ENCODE assay signal across 8 cellular contexts in the genomic region with DNA sequence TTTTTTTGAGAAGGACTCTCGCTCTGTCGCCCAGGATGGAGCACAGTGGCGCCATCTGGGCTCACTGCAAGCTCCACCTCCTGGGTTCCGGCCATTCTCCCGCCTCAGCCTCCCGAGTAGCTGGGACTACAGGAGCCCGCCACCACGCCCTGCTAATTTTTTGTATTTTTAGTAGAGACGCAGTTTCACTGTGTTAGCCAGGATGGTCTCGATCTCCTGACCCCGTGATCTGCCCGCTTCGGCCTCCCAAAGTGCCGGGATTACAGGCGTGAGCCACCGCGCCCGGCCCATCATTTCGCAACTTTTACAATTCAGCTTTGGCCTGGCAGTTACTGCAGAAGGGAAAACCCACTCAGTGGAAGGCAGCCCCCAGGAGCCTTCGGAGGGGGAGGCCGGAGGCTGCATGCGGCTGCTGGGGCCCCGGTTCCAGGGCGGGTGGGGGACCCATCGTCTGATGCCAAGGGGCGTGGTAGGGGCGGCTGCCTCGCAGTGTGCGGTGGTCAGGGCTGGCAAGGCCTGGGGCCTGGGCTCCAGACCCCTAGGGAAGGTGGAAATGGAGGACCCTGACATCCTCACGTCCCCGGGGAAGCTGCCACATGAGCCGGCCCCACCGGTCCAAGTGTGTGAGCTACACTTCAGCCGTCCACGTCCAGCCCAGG. TPM values are rescaled to one million over a fixed set of nuclear protein-coding genes. Genes with fewer than 3 reads are reported as not detected.
DNase-seq lines count a peak whose midpoint lies in the region; ATAC-seq and TF ChIP-seq lines count a peak whose summit lies in the region.
"Not testable (repeated sequence)": the region's sequence is repeated elsewhere in the genome, so short reads cannot be mapped to it uniquely, and the experiment has no call there.

No MANE protein-coding gene starts in this region.

- not testable (repeated sequence) for H3K9me3 ChIP-seq in cardiac muscle cell (ENCODE audit: low read depth); mucosa of stomach (ENCODE audit: control insufficient read depth, low read length); smooth muscle cell (replicated peaks; ENCODE audit: low read depth)

- peak in 1 of 2 experiments; percentile 37; a peak in 2 of 4 replicates for TF ChIP-seq CTCF in GM23338 (conservative IDR thresholded peaks at IDR 0.05; ENCODE audit: low read depth in 2 of 2)
- not testable (repeated sequence) for TF ChIP-seq CTCF in cardiac fibroblast (IDR thresholded peaks at IDR 0.05; ENCODE audit: low read depth, low read length); cardiac muscle cell (IDR thresholded peaks at IDR 0.05; ENCODE audit: low read depth, low read length); smooth muscle cell (IDR thresholded peaks at IDR 0.05; ENCODE audit: borderline replicate concordance, insufficient read depth, poor library complexity, severe bottlenecking)

- peaks cover 15% of the 10 kb centered on the region for H3K36me3 ChIP-seq in GM23338 (ENCODE audit: insufficient read depth)
- not testable (repeated sequence) for H3K36me3 ChIP-seq in cardiac muscle cell; mucosa of stomach (ENCODE audit: control insufficient read depth, insufficient read depth, low read length); smooth muscle cell (ENCODE audit: low read depth)

- H3K36me3 Mint-ChIP-seq in GM23338 (ENCODE audit: low read depth), result peaks cover 30% of the 10 kb centered on the region

- H3K4me1 Mint-ChIP-seq in GM23338, result peaks cover 11% of the 10 kb centered on the region; the same call in 2 of the 3 replicates

- peak overlapping the region; percentile 80 for H3K4me3 Mint-ChIP-seq in GM23338

- peaks cover 33% of the 10 kb centered on the region for H3K27me3 Mint-ChIP-seq in GM23338 (ENCODE audit: insufficient read depth, low read depth, poor library complexity)

- not testable (repeated sequence) for H4K20me1 ChIP-seq in GM23338 (replicated peaks; ENCODE audit: insufficient read depth); smooth muscle cell (ENCODE audit: low read depth)

- H3K9me2 ChIP-seq in GM23338 (ENCODE audit: insufficient read depth), result not testable (repeated sequence)

- not testable (repeated sequence) for H3K9ac ChIP-seq in mucosa of stomach (ENCODE audit: low read length); smooth muscle cell (ENCODE audit: low read depth)

- H3K4me2 ChIP-seq in GM23338 (peak overlapping the region; percentile 99), smooth muscle cell (peak overlapping the region; percentile 93)

- WGBS in smooth muscle cell (ENCODE audit: low lambda C conversion rate), result 68% methylated on average over 28 of the region's 35 CpGs

- peaks cover 31% of the 10 kb centered on the region for H3F3A ChIP-seq in GM23338 (replicated peaks; ENCODE audit: low read depth)
- not testable (repeated sequence) for H3F3A ChIP-seq in smooth muscle cell (ENCODE audit: low read depth)

- ATAC-seq in GM23338, result peak; percentile 5; the same call in 2 of the 3 replicates

- H3K4me1 ChIP-seq in GM23338 (ENCODE audit: insufficient read depth); cardiac muscle cell (ENCODE audit: low read depth): not testable (repeated sequence)
- H3K4me1 ChIP-seq in mucosa of stomach (ENCODE audit: control insufficient read depth, insufficient read depth, low read length) (peaks cover 32% of the 10 kb centered on the region), smooth muscle cell (ENCODE audit: low read depth) (peaks cover 10% of the 10 kb centered on the region)

- in situ Hi-C loops in ACHN (cut with HindIII; ENCODE audit: low pct_ligation_motif_present, low pct_unique_long_range_greater_than_20kb, low sequenced_read_pairs), result not testable (repeated sequence)

- H3K4me3 ChIP-seq in GM23338 (peak overlapping the region; percentile 93), cardiac fibroblast (replicated peaks in 1 of 2; ENCODE audit: low read depth in 2 of 2, low read length in 2 of 2) (peak overlapping the region; percentile 50 to 77), cardiac muscle cell (peak overlapping the region; percentile 67), mucosa of stomach (ENCODE audit: low read length) (peak overlapping the region; percentile 8), smooth muscle cell (peak overlapping the region; percentile 65)

- not testable (repeated sequence) for H2AFZ ChIP-seq in GM23338; smooth muscle cell (ENCODE audit: low read depth)

- H3K27me3 ChIP-seq in GM23338 (ENCODE audit: insufficient read depth); cardiac muscle cell; mucosa of stomach (ENCODE audit: control insufficient read depth, insufficient read depth, low read length); smooth muscle cell (ENCODE audit: low read depth): not testable (repeated sequence)

- H3K27ac ChIP-seq in GM23338 (ENCODE audit: low read depth), result peak overlapping the region; percentile 98; the same call in 1 of the 2 replicates
- H3K27ac ChIP-seq in cardiac muscle cell, result peak overlapping the region; percentile 84
- H3K27ac ChIP-seq in smooth muscle cell (ENCODE audit: low read depth), result peak overlapping the region; percentile 51

- peak overlapping the region; percentile 86; the same call in 1 of the 2 replicates for H3K27ac Mint-ChIP-seq in GM23338

- H3K79me2 ChIP-seq in GM23338 (replicated peaks; ENCODE audit: insufficient read depth), result peaks cover 13% of the 10 kb centered on the region
- not testable (repeated sequence) for H3K79me2 ChIP-seq in smooth muscle cell (ENCODE audit: low read depth)

- H3K9me3 Mint-ChIP-seq in GM23338, result not testable (repeated sequence)

- peak; percentile 38 for DNase-seq in ACHN
- peak; percentile 69 for DNase-seq in GM23338 (ENCODE audit: low spot score)
- DNase-seq in NCI-H146 (lab: John Stamatoyannopoulos, UW), result peak; percentile 40
- peak; percentile 47 to 61 for DNase-seq in activated CD4-positive, alpha-beta T cell treated with anti-CD3 and anti-CD28 coated beads, Interleukin-2, amount 50 U/mL, for 48 hours
- peak in 1 of 2 donors; percentile 64 for DNase-seq in cardiac fibroblast (ENCODE audit: low read depth in 2 of 2)
- DNase-seq in cardiac muscle cell (ENCODE audit: low read depth in 1 of 2, low spot score in 1 of 2), result peak in 1 of 2 donors; percentile 65
- not testable (repeated sequence) for DNase-seq in smooth muscle cell (lab: John Stamatoyannopoulos, UW; ENCODE audit: unreplicated experiment)

RNA-seq across cellular contexts. Expression of a gene that starts 1.1 kb away (rescaled TPM):
- total RNA-seq in GM23338 (2014; rRNA removed; shearing (Covaris generic)), result 250 and 258 TPM in 2 replicates
- polyA plus RNA-seq in GM23338 (2016; fragmentation: Nextera tagmentation; extraction: Ambion mirVana), result 522 and 536 TPM in 2 replicates
- 123 and 140 TPM in 2 replicates for total RNA-seq in cardiac muscle cell
- 169 and 193 TPM in 2 replicates for polyA plus RNA-seq in cardiac muscle cell
- total RNA-seq in smooth muscle cell, result 72.5 and 143 TPM in 2 replicates
- polyA plus RNA-seq in smooth muscle cell, result 200 and 216 TPM in 2 replicates

RNA-seq across cellular contexts. Expression of a gene that starts 9.3 kb away (rescaled TPM):
- total RNA-seq in GM23338 (2014; rRNA removed; shearing (Covaris generic)), result 114 and 187 TPM in 2 replicates
- polyA plus RNA-seq in GM23338 (2016; fragmentation: Nextera tagmentation; extraction: Ambion mirVana) (32.6 and 36.1 TPM in 2 replicates), cardiac muscle cell (15.9 and 17.9 TPM in 2 replicates), smooth muscle cell (9.0 and 13.3 TPM in 2 replicates)
- total RNA-seq in cardiac muscle cell (24.5 and 29.6 TPM in 2 replicates), smooth muscle cell (2.1 and 5.3 TPM in 2 replicates)

RNA-seq across cellular contexts. Expression of a gene that starts 27.8 kb away (rescaled TPM):
- total RNA-seq in GM23338 (2014; rRNA removed; shearing (Covaris generic)), result 56.2 and 70.1 TPM in 2 replicates
- polyA plus RNA-seq in GM23338 (2016; fragmentation: Nextera tagmentation; extraction: Ambion mirVana), result 29.6 and 30.4 TPM in 2 replicates
- 54.5 and 121 TPM in 2 replicates for total RNA-seq in cardiac muscle cell
- polyA plus RNA-seq in cardiac muscle cell, result 32.7 and 49.2 TPM in 2 replicates
- total RNA-seq in smooth muscle cell, result 59.2 and 62.1 TPM in 2 replicates
- polyA plus RNA-seq in smooth muscle cell, result 70.9 and 107 TPM in 2 replicates

RNA-seq across cellular contexts. Expression of a gene that starts 43.9 kb away (rescaled TPM):
- total RNA-seq in GM23338 (2014; rRNA removed; shearing (Covaris generic)), result 16.4 and 18.8 TPM in 2 replicates
- polyA plus RNA-seq in GM23338 (2016; fragmentation: Nextera tagmentation; extraction: Ambion mirVana) (9.7 TPM in 2 replicates), cardiac muscle cell (23.4 and 31.0 TPM in 2 replicates), smooth muscle cell (19.5 and 21.3 TPM in 2 replicates)
- total RNA-seq in cardiac muscle cell (28.3 and 29.5 TPM in 2 replicates), smooth muscle cell (13.4 and 20.8 TPM in 2 replicates)

RNA-seq across cellular contexts. Expression of a gene that starts 44.1 kb away (rescaled TPM):
- 59.3 and 68.8 TPM in 2 replicates for total RNA-seq in GM23338 (2014; rRNA removed; shearing (Covaris generic))
- polyA plus RNA-seq in GM23338 (2016; fragmentation: Nextera tagmentation; extraction: Ambion mirVana), result 167 and 171 TPM in 2 replicates
- 30.9 and 42.0 TPM in 2 replicates for total RNA-seq in cardiac muscle cell
- polyA plus RNA-seq in cardiac muscle cell, result 114 and 130 TPM in 2 replicates
- 17.9 and 36.3 TPM in 2 replicates for total RNA-seq in smooth muscle cell
- 125 and 130 TPM in 2 replicates for polyA plus RNA-seq in smooth muscle cell

Comparison
In these comparisons a context has a peak if more than half of its experiments do, and no peak if none do; other contexts are left out.
1. H3K4me3 ChIP-seq: peak in every context shown above with its lines; median percentile 93 in GM23338; 67 in cardiac muscle cell; 65 in smooth muscle cell; 64 in cardiac fibroblast; 8 in mucosa of stomach.